Comparison of ENCODE assay signal across 2 cellular contexts in genomic region chr15:95645791-95646338, GRCh38.
TF ChIP-seq lines count a peak whose summit lies in the region.

No MANE protein-coding gene starts in this region.

TF ChIP-seq in HepG2, 621 proteins besides CTCF, POLR2A, EP300 and RAD21 (continued from another document):
- TF ChIP-seq SNAPC5 (CRISPR knock-in tag; IDR thresholded peaks at IDR 0.05; ENCODE audit: borderline replicate concordance) = no peak
- no peak for TF ChIP-seq GATAD2A (CRISPR knock-in tag; IDR thresholded peaks at IDR 0.05)
- TF ChIP-seq ZC3H13 (CRISPR knock-in tag; IDR thresholded peaks at IDR 0.05) = no peak
- TF ChIP-seq NFE2L1 (CRISPR knock-in tag; IDR thresholded peaks at IDR 0.05; ENCODE audit: borderline replicate concordance) = no peak
- TF ChIP-seq ZBTB8A (CRISPR knock-in tag; IDR thresholded peaks at IDR 0.05; ENCODE audit: borderline replicate concordance, low read depth) = no peak
- no peak for TF ChIP-seq ZNF589 (CRISPR knock-in tag; conservative IDR thresholded peaks at IDR 0.05)

TF ChIP-seq in K562, 482 proteins besides CTCF, POLR2A, EP300 and RAD21:
- peak; percentile 52; the same call in 1 of the 2 replicates for TF ChIP-seq TCF3 (CRISPR knock-in tag; IDR thresholded peaks at IDR 0.05)
- no peak for TF ChIP-seq CREB1 (IDR thresholded peaks at IDR 0.05)
- TF ChIP-seq CREB1 (CRISPR knock-in tag; IDR thresholded peaks at IDR 0.05) = no peak
- TF ChIP-seq NCOR1 (IDR thresholded peaks at IDR 0.05) = 0 out of 2 replicates have a peak, but pooled peaks have one; percentile 11
- TF ChIP-seq CBFA2T2 (conservative IDR thresholded peaks at IDR 0.05) = 0 out of 2 replicates have a peak, but pooled peaks have one; percentile 23
- peak; percentile 61 for TF ChIP-seq CBFA2T3 (IDR thresholded peaks at IDR 0.05)
